ENCODE assay signal across 12 cellular contexts in genomic region chr15:38647683-38648082, GRCh38.
DNase-seq lines count a peak whose midpoint lies in the region; ATAC-seq and TF ChIP-seq lines count a peak whose summit lies in the region.
"Had no signal": no experiment of that assay in that cellular context is flagged by ENCODE, and none has a peak within 500 bp of the region (broad histone marks: within the 10 kb centered on the region; RNA-seq: fewer than 3 reads in every experiment).

No MANE protein-coding gene starts in this region.

- no peak overlapping the region for H2AFZ ChIP-seq in fibroblast of lung (ENCODE audit: low read length)

- no peak overlapping the region for H3K4me2 ChIP-seq in fibroblast of lung (ENCODE audit: extremely low read depth, insufficient read depth, low read length)

- no peaks in the 10 kb centered on the region for H3K36me3 ChIP-seq in fibroblast of lung (ENCODE audit: control insufficient read depth, insufficient read depth, low read length)
- H3K36me3 ChIP-seq: esophagus muscularis mucosa, tibial nerve had no signal

- peaks cover 7% of the 10 kb centered on the region for H3K27me3 ChIP-seq in fibroblast of lung (ENCODE audit: control insufficient read depth, insufficient read depth, low read length)
- H3K27me3 ChIP-seq: tibial nerve had no signal

- H3K79me2 ChIP-seq in fibroblast of lung (ENCODE audit: control insufficient read depth, insufficient read depth, low read length), result no peaks in the 10 kb centered on the region

- no peaks in the 10 kb centered on the region for H3K4me1 ChIP-seq in fibroblast of lung (ENCODE audit: control insufficient read depth, extremely low read depth, insufficient read depth, low read length)
- H3K4me1 ChIP-seq: esophagus muscularis mucosa had no signal

- TF ChIP-seq CTCF in fibroblast of lung (conservative IDR thresholded peaks at IDR 0.05 in 1 of 2, IDR thresholded peaks at IDR 0.05 in 1 of 2; ENCODE audit: low read depth in 1 of 2, low read length in 2 of 2), result peak in 1 of 2 donors; percentile 28

- no peak for ATAC-seq in HG02610 (IDR thresholded peaks at IDR 0.05; ENCODE audit: unreplicated experiment)

- H3K4me3 ChIP-seq in fibroblast of lung (replicated peaks in 1 of 4; ENCODE audit: control extremely low read depth in 1 of 4, insufficient read depth in 1 of 4, low read depth in 3 of 4, low read length in 4 of 4), result no peak overlapping the region
- H3K4me3 ChIP-seq: esophagus muscularis mucosa, tibial nerve had no signal

- DNase-seq in SIG-M5 treated with dmso at 0.1 percent for 504 hours (lab: John Stamatoyannopoulos, UW; ENCODE audit: unreplicated experiment) (peak; percentile 7), SIG-M5 (lab: John Stamatoyannopoulos, UW) (no peak), OCI-M1 (lab: John Stamatoyannopoulos, UW) (peak; percentile 18), fibroblast of lung (ENCODE audit: low read depth in 2 of 2) (peak; percentile 7 to 8), renal cortical epithelial cell (ENCODE audit: low read depth) (peak; percentile 65), substantia nigra (lab: John Stamatoyannopoulos, UW) (no peak), Kasumi-1 (lab: John Stamatoyannopoulos, UW) (no peak)
- DNase-seq: activated CD8-positive, alpha-beta memory T cell treated with anti-CD3 and anti-CD28 coated beads for 24 hours; COR-L47 had no signal

- H3K9ac ChIP-seq in fibroblast of lung (ENCODE audit: insufficient read depth, low read length), result no peak overlapping the region

- H3K27ac ChIP-seq in fibroblast of lung (ENCODE audit: insufficient read depth, low read length) (no peak overlapping the region), substantia nigra (ENCODE audit: low read depth, low read length, poor library complexity, severe bottlenecking) (no peak overlapping the region)
- H3K27ac ChIP-seq: esophagus muscularis mucosa, tibial nerve had no signal

- H4K20me1 ChIP-seq in fibroblast of lung (ENCODE audit: control insufficient read depth, extremely low read depth, insufficient read depth, low read length), result no peaks in the 10 kb centered on the region

- H3K9me3 ChIP-seq in fibroblast of lung (ENCODE audit: control insufficient read depth, insufficient read depth, low read depth, low read length), result no peaks in the 10 kb centered on the region

Comparison
In these comparisons a context has a peak if more than half of its experiments do, and no peak if none do; other contexts are left out.
1. DNase-seq: peak in SIG-M5 treated with dmso at 0.1 percent for 504 hours (single experiment), OCI-M1 (single experiment), fibroblast of lung (2 of 2) and renal cortical epithelial cell (single experiment); none in SIG-M5 (single experiment), substantia nigra (0 of 49) and Kasumi-1 (0 of 2).